8 cellular contexts compared by ENCODE assay signal in genomic region chr3:50351318-50351687, GRCh38. TPM values are rescaled to one million over a fixed set of nuclear protein-coding genes. Genes with fewer than 3 reads are reported as not detected.
DNase-seq lines count a peak whose midpoint lies in the region; ATAC-seq and TF ChIP-seq lines count a peak whose summit lies in the region.

No MANE protein-coding gene starts in this region.

- no peaks in the 10 kb centered on the region for H3K27me3 Mint-ChIP-seq in IgD-negative memory B cell
- H3K27me3 Mint-ChIP-seq in naive thymus-derived CD4-positive, alpha-beta T cell, result no peaks in the 10 kb centered on the region

- peaks cover 0 to 65% (median 3%) of the 10 kb centered on the region in 3 experiments for H3K36me3 ChIP-seq in naive thymus-derived CD4-positive, alpha-beta T cell (ENCODE audit: control insufficient read depth in 2 of 3, insufficient read depth in 3 of 3, low read length in 3 of 3)

- peak overlapping the region; percentile 93 for H3K27ac ChIP-seq in naive thymus-derived CD4-positive, alpha-beta T cell (ENCODE audit: low read depth, low read length)

- TF ChIP-seq CTCF in AG09309 (IDR thresholded peaks at IDR 0.05; ENCODE audit: control insufficient read depth, insufficient read depth, low read depth, low read length, missing control alignments), result no peak
- TF ChIP-seq CTCF in choroid plexus epithelial cell (conservative IDR thresholded peaks at IDR 0.05; ENCODE audit: low read depth, low read length), result no peak

- peak overlapping the region; percentile 92 to 100 (median 98) for H3K4me3 Mint-ChIP-seq in IgD-negative memory B cell
- peak overlapping the region; percentile 86 to 99 (median 96) for H3K4me3 Mint-ChIP-seq in naive thymus-derived CD4-positive, alpha-beta T cell

- H3K9me3 ChIP-seq in naive thymus-derived CD4-positive, alpha-beta T cell (ENCODE audit: control insufficient read depth in 2 of 3, low read length in 3 of 3), result no peaks in the 10 kb centered on the region

- H3K9me3 Mint-ChIP-seq in IgD-negative memory B cell, result no peaks in the 10 kb centered on the region
- H3K9me3 Mint-ChIP-seq in naive thymus-derived CD4-positive, alpha-beta T cell, result no peaks in the 10 kb centered on the region

- peaks cover 27 to 38% of the 10 kb centered on the region in 2 donors for H3K4me1 ChIP-seq in naive thymus-derived CD4-positive, alpha-beta T cell (ENCODE audit: control insufficient read depth in 2 of 2, insufficient read depth in 2 of 2, low read length in 2 of 2)

- POLR2A ChIA-PET in naive thymus-derived CD4-positive, alpha-beta T cell (lab: Charles Lee), result interaction anchor here (1.0 to 34.0 kb wide), 7 partner anchors 5 to 1804 kb away, joined by 3 to 656 read pairs (median 18); partner anchors contain the start of genes C3orf18, CYB561D2, HEMK1 and HYAL2

- H3K27ac Mint-ChIP-seq in IgD-negative memory B cell, result peak overlapping the region; percentile 94 to 98 (median 97)
- peak overlapping the region; percentile 96 to 100 (median 99) for H3K27ac Mint-ChIP-seq in naive thymus-derived CD4-positive, alpha-beta T cell

- H3K4me1 Mint-ChIP-seq in IgD-negative memory B cell, result peaks cover 17 to 26% (median 22%) of the 10 kb centered on the region in 3 donors
- peaks cover 24 to 79% (median 61%) of the 10 kb centered on the region in 7 donors for H3K4me1 Mint-ChIP-seq in naive thymus-derived CD4-positive, alpha-beta T cell

- intact Hi-C loops in naive thymus-derived CD4-positive, alpha-beta T cell (cut with micrococcal nuclease), result loop anchor here (1.0 to 10.0 kb wide), 12 partner anchors 8 to 1637 kb away; partner anchors contain the start of genes TMEM115 (in 2 of the 2), DCAF1 (in 1 of the 2), GNAI2 (in 1 of the 2) and HEMK1 (in 1 of the 2)

- no peaks in the 10 kb centered on the region for H3K36me3 Mint-ChIP-seq in IgD-negative memory B cell
- H3K36me3 Mint-ChIP-seq in naive thymus-derived CD4-positive, alpha-beta T cell, result peaks cover 0 to 30% (median 7%) of the 10 kb centered on the region in 5 donors

- no peaks in the 10 kb centered on the region for H3K27me3 ChIP-seq in naive thymus-derived CD4-positive, alpha-beta T cell (ENCODE audit: control insufficient read depth in 2 of 2, insufficient read depth in 2 of 2, low read length in 2 of 2)

- no peak for ATAC-seq in naive thymus-derived CD4-positive, alpha-beta T cell
- ATAC-seq in HG03457 (IDR thresholded peaks at IDR 0.05; ENCODE audit: unreplicated experiment), result no peak
- no peak for ATAC-seq in HG02840 (IDR thresholded peaks at IDR 0.05; ENCODE audit: low FRiP score, unreplicated experiment)
- ATAC-seq in HG02678 (IDR thresholded peaks at IDR 0.05; ENCODE audit: unreplicated experiment), result no peak

- CTCF ChIA-PET in naive thymus-derived CD4-positive, alpha-beta T cell (lab: Charles Lee), result interaction anchor here (4.5 kb wide), 1 partner anchor 192 kb away, joined by 21 read pairs; no protein-coding TSS in a partner anchor

- no peak for DNase-seq in AG09309 (ENCODE audit: low read depth)
- DNase-seq in choroid plexus epithelial cell (ENCODE audit: low read depth), result no peak
- no peak for DNase-seq in naive thymus-derived CD4-positive, alpha-beta T cell
- no peak for DNase-seq in DMS53 treated with DMSO at 0.1 percent for 48 hours (lab: John Stamatoyannopoulos, UW; ENCODE audit: unreplicated experiment)

- H3K4me3 ChIP-seq in AG09309 (ENCODE audit: control insufficient read depth, low read depth, low read length), result peak overlapping the region; percentile 81
- peak overlapping the region; percentile 99 for H3K4me3 ChIP-seq in choroid plexus epithelial cell (ENCODE audit: low read depth, low read length)
- H3K4me3 ChIP-seq in naive thymus-derived CD4-positive, alpha-beta T cell (ENCODE audit: low read length), result peak overlapping the region; percentile 90

RNA-seq across cellular contexts. Expression of gene CYB561D2, which starts 0.6 kb away (rescaled TPM):
- polyA plus RNA-seq in IgD-negative memory B cell, result 63.3 TPM
- total RNA-seq in naive thymus-derived CD4-positive, alpha-beta T cell, result 10 to 100 TPM; 23.3 to 42.6 (median 32.8) TPM
- polyA plus RNA-seq in naive thymus-derived CD4-positive, alpha-beta T cell, result 10 to 100 TPM; 42.4 to 52.9 TPM

RNA-seq across cellular contexts. Expression of gene NPRL2, which starts 0.7 kb away (rescaled TPM):
- polyA plus RNA-seq in IgD-negative memory B cell, result 30.4 TPM
- total RNA-seq in naive thymus-derived CD4-positive, alpha-beta T cell, result 10 to 100 TPM; 35.3 to 48.9 (median 47.7) TPM
- polyA plus RNA-seq in naive thymus-derived CD4-positive, alpha-beta T cell, result 10 to 100 TPM; 27.2 to 36.2 TPM

RNA-seq across cellular contexts. Expression of gene ZMYND10, which starts 5.8 kb away (rescaled TPM):
- polyA plus RNA-seq in IgD-negative memory B cell, result not detected
- 1 to 10 TPM in 4 of 5 experiments, under 1 TPM in 1; 0.91 to 3.8 (median 2.8) TPM for total RNA-seq in naive thymus-derived CD4-positive, alpha-beta T cell
- under 1 TPM; 0.07 to 0.30 TPM for polyA plus RNA-seq in naive thymus-derived CD4-positive, alpha-beta T cell

RNA-seq across cellular contexts. Expression of gene TMEM115, which starts 8.0 kb away (rescaled TPM):
- 33.9 TPM for polyA plus RNA-seq in IgD-negative memory B cell
- 10 to 100 TPM; 17.7 to 32.4 (median 19.9) TPM for total RNA-seq in naive thymus-derived CD4-positive, alpha-beta T cell
- 10 to 100 TPM; 26.0 to 40.9 TPM for polyA plus RNA-seq in naive thymus-derived CD4-positive, alpha-beta T cell

RNA-seq across cellular contexts. Expression of gene RASSF1, which starts 10.7 kb away (rescaled TPM):
- 155 TPM for polyA plus RNA-seq in IgD-negative memory B cell
- 100 to 1,000 TPM in 1 of 5 experiments, 10 to 100 TPM in 4; 39.4 to 105 (median 69.6) TPM for total RNA-seq in naive thymus-derived CD4-positive, alpha-beta T cell
- polyA plus RNA-seq in naive thymus-derived CD4-positive, alpha-beta T cell, result 10 to 100 TPM; 32.7 to 47.9 TPM
